In the genomic region with DNA sequence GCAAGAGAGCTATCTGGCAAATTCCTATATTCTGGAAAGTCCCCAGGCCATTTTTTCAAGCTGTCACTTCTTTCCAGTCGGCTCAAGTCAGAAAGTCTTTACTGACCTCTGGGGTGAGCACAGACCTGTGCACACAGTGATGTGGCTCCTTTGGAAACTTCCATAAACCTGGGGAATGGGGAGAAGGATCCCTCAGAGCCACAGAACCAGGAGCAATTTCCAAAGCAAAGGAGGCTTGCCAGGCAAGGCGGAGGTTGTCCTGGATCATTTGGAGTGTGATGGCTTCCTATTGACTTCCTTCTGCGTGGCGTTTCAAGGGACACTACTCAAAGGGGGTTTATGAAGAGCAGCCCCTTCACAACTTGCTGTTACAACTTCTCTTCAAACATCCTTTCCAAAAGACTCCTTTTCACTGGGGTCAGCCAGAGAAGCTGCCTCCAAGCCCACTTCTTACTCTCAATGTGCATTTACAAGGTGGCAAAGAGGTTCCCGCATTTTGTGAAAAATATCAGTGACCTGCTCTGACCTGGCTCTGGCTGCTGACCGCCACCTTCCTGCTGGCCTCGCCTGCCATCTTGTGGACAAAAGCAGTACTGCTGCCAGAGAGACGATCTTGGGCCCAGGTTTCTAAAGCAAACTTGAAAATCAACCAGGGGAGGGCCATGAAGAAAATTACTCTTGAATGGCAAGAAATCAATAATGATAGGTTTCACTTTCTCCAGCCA, we compare ENCODE assay signal across 9 cellular contexts. TPM values are rescaled to one million over a fixed set of nuclear protein-coding genes. Genes with fewer than 3 reads are reported as not detected.
DNase-seq lines count a peak whose midpoint lies in the region; ATAC-seq and TF ChIP-seq lines count a peak whose summit lies in the region.
"Had no signal": no experiment of that assay in that cellular context is flagged by ENCODE, and none has a peak within 500 bp of the region (broad histone marks: within the 10 kb centered on the region; RNA-seq: fewer than 3 reads in every experiment).

No MANE protein-coding gene starts in this region.

- peak overlapping the region; percentile 83 for H3K4me2 ChIP-seq in OCI-LY3 (ENCODE audit: low read length)

- no peaks in the 10 kb centered on the region for H3K36me3 Mint-ChIP-seq in naive thymus-derived CD4-positive, alpha-beta T cell
- no peaks in the 10 kb centered on the region for H3K36me3 Mint-ChIP-seq in stimulated activated naive B cell treated with anti-CD40 and anti-IgM and Interleukin-4, amounts not matched to agents 10 μg/mL and 1 μg/mL and 100 μg/mL, for 72 hours

- intact Hi-C loops in esophagus squamous epithelium (cut with DNase I): no loop called here
- intact Hi-C loops in naive thymus-derived CD4-positive, alpha-beta T cell (cut with micrococcal nuclease): loop anchor here (1.0 to 2.0 kb wide), 5 partner anchors 96 to 468 kb away; no protein-coding TSS in a partner anchor

- H3K9me3 Mint-ChIP-seq in naive thymus-derived CD4-positive, alpha-beta T cell: peaks cover 0 to 2% (median 0%) of the 10 kb centered on the region in 11 donors
- H3K9me3 Mint-ChIP-seq in stimulated activated naive B cell treated with anti-CD40 and anti-IgM and Interleukin-4, amounts not matched to agents 10 μg/mL and 1 μg/mL and 100 μg/mL, for 72 hours: no peaks in the 10 kb centered on the region
- H3K9me3 Mint-ChIP-seq: stimulated activated naive CD8-positive, alpha-beta T cell treated with anti-CD3 and anti-CD28 coated beads, Interleukin-15, Interleukin-2, amounts not matched to agents 100 ng/mL and 50 ng/mL, for 24 hours had no signal

- H3K9me3 ChIP-seq in OCI-LY3 (ENCODE audit: insufficient read depth, low read length): no peaks in the 10 kb centered on the region
- no peaks in the 10 kb centered on the region for H3K9me3 ChIP-seq in esophagus squamous epithelium
- no peaks in the 10 kb centered on the region for H3K9me3 ChIP-seq in naive thymus-derived CD4-positive, alpha-beta T cell (ENCODE audit: control insufficient read depth in 2 of 3, low read length in 3 of 3)

- no peak overlapping the region for H3K4me3 ChIP-seq in GM12875 (ENCODE audit: low read depth, low read length)
- H3K4me3 ChIP-seq in OCI-LY3 (ENCODE audit: low read length): peak overlapping the region; percentile 58
- H3K4me3 ChIP-seq in esophagus squamous epithelium: no peak overlapping the region
- H3K4me3 ChIP-seq in naive thymus-derived CD4-positive, alpha-beta T cell (ENCODE audit: low read length): no peak overlapping the region

- ATAC-seq in HG03103 (IDR thresholded peaks at IDR 0.05; ENCODE audit: low read depth, unreplicated experiment): peak; percentile 48
- ATAC-seq in naive thymus-derived CD4-positive, alpha-beta T cell: peak; percentile 74
- peak; percentile 71 to 76 for ATAC-seq in stimulated activated naive B cell treated with anti-CD40 and anti-IgM and Interleukin-4, amounts not matched to agents 10 μg/mL and 1 μg/mL and 100 μg/mL, for 72 hours (replicated peaks)
- ATAC-seq in HG02884 (IDR thresholded peaks at IDR 0.05; ENCODE audit: unreplicated experiment): no peak

- no peaks in the 10 kb centered on the region for H3K79me2 ChIP-seq in OCI-LY3 (ENCODE audit: low read length)

- H3K36me3 ChIP-seq in OCI-LY3 (replicated peaks; ENCODE audit: low read depth, low read length) (no peaks in the 10 kb centered on the region), esophagus squamous epithelium (no peaks in the 10 kb centered on the region)
- H3K36me3 ChIP-seq in naive thymus-derived CD4-positive, alpha-beta T cell (ENCODE audit: control insufficient read depth in 2 of 3, insufficient read depth in 3 of 3, low read length in 3 of 3): no peaks in the 10 kb centered on the region

- CTCF ChIA-PET in naive thymus-derived CD4-positive, alpha-beta T cell (lab: Charles Lee): interaction anchor here (1.5 kb wide), 1 partner anchor 98 kb away, joined by 4 read pairs; no protein-coding TSS in a partner anchor

- peak overlapping the region in 1 of 9 donors; percentile 7 for H3K27ac Mint-ChIP-seq in naive thymus-derived CD4-positive, alpha-beta T cell
- peak overlapping the region; percentile 52 for H3K27ac Mint-ChIP-seq in stimulated activated naive B cell treated with anti-CD40 and anti-IgM and Interleukin-4, amounts not matched to agents 10 μg/mL and 1 μg/mL and 100 μg/mL, for 72 hours
- H3K27ac Mint-ChIP-seq: stimulated activated naive CD8-positive, alpha-beta T cell treated with anti-CD3 and anti-CD28 coated beads, Interleukin-15, Interleukin-2, amounts not matched to agents 100 ng/mL and 50 ng/mL, for 24 hours had no signal

- H3K4me3 Mint-ChIP-seq in naive thymus-derived CD4-positive, alpha-beta T cell: no peak overlapping the region
- H3K4me3 Mint-ChIP-seq in stimulated activated naive B cell treated with anti-CD40 and anti-IgM and Interleukin-4, amounts not matched to agents 10 μg/mL and 1 μg/mL and 100 μg/mL, for 72 hours: peak overlapping the region; percentile 63 to 70
- H3K4me3 Mint-ChIP-seq: stimulated activated naive CD8-positive, alpha-beta T cell treated with anti-CD3 and anti-CD28 coated beads, Interleukin-15, Interleukin-2, amounts not matched to agents 100 ng/mL and 50 ng/mL, for 24 hours had no signal

- TF ChIP-seq POLR2A in esophagus squamous epithelium (IDR thresholded peaks at IDR 0.05): no peak

- H4K20me1 ChIP-seq in OCI-LY3 (ENCODE audit: insufficient read depth, low read length): no peaks in the 10 kb centered on the region

- 0 to 15% methylated on average over 4 to 8 of the region's 8 CpGs for WGBS in esophagus squamous epithelium, 2 donors

- TF ChIP-seq CTCF in GM12875 (IDR thresholded peaks at IDR 0.05; ENCODE audit: borderline replicate concordance, insufficient read depth, low read depth, low read length) (peak; percentile 98), OCI-LY3 (IDR thresholded peaks at IDR 0.05; ENCODE audit: low read depth, low read length) (peak; percentile 99), esophagus squamous epithelium (IDR thresholded peaks at IDR 0.05) (peak; percentile 94 to 100 (median 100))

- peak overlapping the region; percentile 71; the same call in 1 of the 2 replicates for H2AFZ ChIP-seq in OCI-LY3 (ENCODE audit: low read depth, low read length)

- H3K4me1 ChIP-seq in OCI-LY3 (ENCODE audit: low read length): peaks cover 33% of the 10 kb centered on the region
- H3K4me1 ChIP-seq in esophagus squamous epithelium: peaks cover 11 to 43% (median 14%) of the 10 kb centered on the region in 3 donors
- no peaks in the 10 kb centered on the region for H3K4me1 ChIP-seq in naive thymus-derived CD4-positive, alpha-beta T cell (ENCODE audit: control insufficient read depth in 2 of 2, insufficient read depth in 2 of 2, low read length in 2 of 2)

- H3K27me3 ChIP-seq in OCI-LY3 (ENCODE audit: low read depth, low read length) (no peaks in the 10 kb centered on the region), esophagus squamous epithelium (no peaks in the 10 kb centered on the region)
- no peaks in the 10 kb centered on the region for H3K27me3 ChIP-seq in naive thymus-derived CD4-positive, alpha-beta T cell (ENCODE audit: control insufficient read depth in 2 of 2, insufficient read depth in 2 of 2, low read length in 2 of 2)

- H3K27me3 Mint-ChIP-seq in naive thymus-derived CD4-positive, alpha-beta T cell: peaks cover 0 to 5% (median 0%) of the 10 kb centered on the region in 5 donors
- H3K27me3 Mint-ChIP-seq in stimulated activated naive B cell treated with anti-CD40 and anti-IgM and Interleukin-4, amounts not matched to agents 10 μg/mL and 1 μg/mL and 100 μg/mL, for 72 hours: peaks cover 0 to 5% of the 10 kb centered on the region in 2 donors
- H3K27me3 Mint-ChIP-seq: stimulated activated naive CD8-positive, alpha-beta T cell treated with anti-CD3 and anti-CD28 coated beads, Interleukin-15, Interleukin-2, amounts not matched to agents 100 ng/mL and 50 ng/mL, for 24 hours had no signal

- DNase-seq in activated T-cell treated with anti-CD3 and anti-CD28 coated beads for 24 hours (ENCODE audit: low read depth): peak; percentile 56
- peak; percentile 4 for DNase-seq in esophagus squamous epithelium (lab: John Stamatoyannopoulos, UW)
- DNase-seq in naive thymus-derived CD4-positive, alpha-beta T cell: peak; percentile 29 to 80 (median 60)
- DNase-seq in stimulated activated naive B cell treated with anti-CD40 and anti-IgM and Interleukin-4, amounts not matched to agents 10 μg/mL and 1 μg/mL and 100 μg/mL, for 72 hours: peak; percentile 64

- H3K9ac ChIP-seq in OCI-LY3 (ENCODE audit: low read length): peak overlapping the region; percentile 47

- peak overlapping the region; percentile 80 for H3K27ac ChIP-seq in OCI-LY3 (ENCODE audit: low read length)
- peak overlapping the region in 3 of 4 donors; percentile 52 to 74 (median 64) for H3K27ac ChIP-seq in esophagus squamous epithelium
- no peak overlapping the region for H3K27ac ChIP-seq in naive thymus-derived CD4-positive, alpha-beta T cell (ENCODE audit: low read depth, low read length)

- peaks cover 0 to 12% (median 8%) of the 10 kb centered on the region in 7 donors for H3K4me1 Mint-ChIP-seq in naive thymus-derived CD4-positive, alpha-beta T cell
- H3K4me1 Mint-ChIP-seq in stimulated activated naive B cell treated with anti-CD40 and anti-IgM and Interleukin-4, amounts not matched to agents 10 μg/mL and 1 μg/mL and 100 μg/mL, for 72 hours: peaks cover 16 to 21% of the 10 kb centered on the region in 2 donors

- POLR2A ChIA-PET in naive thymus-derived CD4-positive, alpha-beta T cell (lab: Charles Lee): interaction anchor here (0.6 kb wide), 1 partner anchor 10 kb away, joined by 3 read pairs; no protein-coding TSS in a partner anchor

RNA-seq across cellular contexts. Expression of gene TMEM247, which starts 18.2 kb away (rescaled TPM):
- total RNA-seq in esophagus squamous epithelium: not detected
- total RNA-seq in naive thymus-derived CD4-positive, alpha-beta T cell: not detected
- polyA plus RNA-seq in naive thymus-derived CD4-positive, alpha-beta T cell: not detected

Comparison
In these comparisons a context has a peak if more than half of its experiments do, and no peak if none do; other contexts are left out.
1. DNase-seq: peak in every context shown above with its lines; median percentile 64 in stimulated activated naive B cell treated with anti-CD40 and anti-IgM and Interleukin-4, amounts not matched to agents 10 μg/mL and 1 μg/mL and 100 μg/mL, for 72 hours; 60 in naive thymus-derived CD4-positive, alpha-beta T cell; 56 in activated T-cell treated with anti-CD3 and anti-CD28 coated beads for 24 hours; 4 in esophagus squamous epithelium.
2. H3K4me3 Mint-ChIP-seq: peak in stimulated activated naive B cell treated with anti-CD40 and anti-IgM and Interleukin-4, amounts not matched to agents 10 μg/mL and 1 μg/mL and 100 μg/mL, for 72 hours (2 of 2); none in naive thymus-derived CD4-positive, alpha-beta T cell (0 of 10).
3. Peak in every context shown above with its lines, with median percentiles within 50 percentile points of each other: CTCF ChIP-seq.